In the genomic region with DNA sequence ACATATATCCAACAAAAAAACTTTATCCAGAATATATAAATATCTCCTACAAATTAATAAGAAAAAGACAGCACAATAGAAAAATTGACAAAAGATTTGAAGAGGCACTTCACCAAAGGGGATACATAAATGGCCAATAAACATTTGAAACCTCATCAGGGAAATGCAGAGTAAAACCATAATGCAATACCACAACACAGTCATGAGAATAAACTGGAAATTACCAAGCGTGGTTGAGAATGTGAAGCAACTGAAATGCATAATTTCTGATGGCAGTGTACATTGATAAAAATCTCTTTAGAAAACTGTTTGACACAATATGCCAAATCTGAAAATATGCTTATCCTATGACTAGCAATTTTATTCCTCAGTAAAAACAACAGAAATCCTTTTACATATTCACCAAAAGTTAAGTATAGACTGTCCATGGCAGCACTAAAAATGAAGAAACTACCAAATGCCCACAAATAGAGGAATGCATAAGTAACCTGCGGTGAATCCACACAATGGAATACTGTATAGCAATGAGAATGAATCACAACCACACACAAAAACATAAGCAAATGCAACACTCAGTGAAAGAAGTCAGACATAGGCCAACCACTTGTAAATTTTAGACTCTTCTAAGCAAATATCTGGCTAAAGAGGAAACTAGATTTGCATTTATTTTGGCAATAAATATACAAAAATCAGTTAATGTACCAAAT, we compare ENCODE assay signal across 17 cellular contexts. TPM values are rescaled to one million over a fixed set of nuclear protein-coding genes. Genes with fewer than 3 reads are reported as not detected.
DNase-seq lines count a peak whose midpoint lies in the region; ATAC-seq and TF ChIP-seq lines count a peak whose summit lies in the region.
"Had no signal": no experiment of that assay in that cellular context is flagged by ENCODE, and none has a peak within 500 bp of the region (broad histone marks: within the 10 kb centered on the region; RNA-seq: fewer than 3 reads in every experiment).

No MANE protein-coding gene starts in this region.

- H3K36me3 ChIP-seq in MG63: no peaks in the 10 kb centered on the region
- H3K36me3 ChIP-seq: BE2C had no signal

- ATAC-seq in GM21447 (IDR thresholded peaks at IDR 0.05; ENCODE audit: unreplicated experiment): no peak
- ATAC-seq: HepG2 had no signal

- DNase-seq in COLO829 (ENCODE audit: low spot score): peak; percentile 14
- DNase-seq in Daoy (ENCODE audit: low read depth): peak; percentile 10
- DNase-seq in RPMI7951 (ENCODE audit: low read depth): peak; percentile 37
- DNase-seq in astrocyte of the spinal cord (ENCODE audit: low read depth, low spot score): peak; percentile 1
- no peak for DNase-seq in dermis blood vessel endothelial cell
- DNase-seq in MG63: no peak
- DNase-seq: ACHN; BE2C; C1 segment of cervical spinal cord; Caco-2; CD4-positive, CD25-positive, alpha-beta regulatory T cell; CD8-positive, alpha-beta memory T cell; GF-D8; H9 had no signal

- no peaks in the 10 kb centered on the region for H3K27me3 ChIP-seq in MG63
- H3K27me3 ChIP-seq: BE2C had no signal

- H3K4me3 ChIP-seq in astrocyte of the spinal cord (ENCODE audit: low read depth, low read length) (no peak overlapping the region), MG63 (no peak overlapping the region)

- TF ChIP-seq CTCF in astrocyte of the spinal cord (IDR thresholded peaks at IDR 0.05; ENCODE audit: low read depth, low read length): no peak

- no peaks in the 10 kb centered on the region for H3K9me3 ChIP-seq in MG63
- H3K9me3 ChIP-seq: BE2C, Caco-2 had no signal

- in situ Hi-C loops in astrocyte of the spinal cord (cut with HindIII; ENCODE audit: low sequenced_read_pairs): no loop called here

RNA-seq across cellular contexts. Expression of gene LYZL4, which starts 7.9 kb away (rescaled TPM):
- total RNA-seq in Daoy (2014; rRNA removed; shearing (Covaris generic)): 0.23 TPM in 1 of 2 replicates, not detected in the other
- total RNA-seq in RPMI7951 (2014; rRNA removed; shearing (Covaris generic)): 1.5 and 1.6 TPM in 2 replicates
- total RNA-seq in dermis blood vessel endothelial cell: not detected in 2 replicates
- not detected in 2 replicates for total RNA-seq in MG63 (2014; rRNA removed; shearing (Covaris generic); ENCODE audit: low replicate concordance)
- total RNA-seq: Caco-2; CD4-positive, CD25-positive, alpha-beta regulatory T cell; CD8-positive, alpha-beta memory T cell; H1; H9; HepG2 had no signal

Comparison
In these comparisons a context has a peak if more than half of its experiments do, and no peak if none do; other contexts are left out.
1. DNase-seq: peak in COLO829 (single experiment), Daoy (single experiment), RPMI7951 (single experiment) and astrocyte of the spinal cord (single experiment); none in dermis blood vessel endothelial cell (single experiment) and MG63 (single experiment).